In the genomic region with DNA sequence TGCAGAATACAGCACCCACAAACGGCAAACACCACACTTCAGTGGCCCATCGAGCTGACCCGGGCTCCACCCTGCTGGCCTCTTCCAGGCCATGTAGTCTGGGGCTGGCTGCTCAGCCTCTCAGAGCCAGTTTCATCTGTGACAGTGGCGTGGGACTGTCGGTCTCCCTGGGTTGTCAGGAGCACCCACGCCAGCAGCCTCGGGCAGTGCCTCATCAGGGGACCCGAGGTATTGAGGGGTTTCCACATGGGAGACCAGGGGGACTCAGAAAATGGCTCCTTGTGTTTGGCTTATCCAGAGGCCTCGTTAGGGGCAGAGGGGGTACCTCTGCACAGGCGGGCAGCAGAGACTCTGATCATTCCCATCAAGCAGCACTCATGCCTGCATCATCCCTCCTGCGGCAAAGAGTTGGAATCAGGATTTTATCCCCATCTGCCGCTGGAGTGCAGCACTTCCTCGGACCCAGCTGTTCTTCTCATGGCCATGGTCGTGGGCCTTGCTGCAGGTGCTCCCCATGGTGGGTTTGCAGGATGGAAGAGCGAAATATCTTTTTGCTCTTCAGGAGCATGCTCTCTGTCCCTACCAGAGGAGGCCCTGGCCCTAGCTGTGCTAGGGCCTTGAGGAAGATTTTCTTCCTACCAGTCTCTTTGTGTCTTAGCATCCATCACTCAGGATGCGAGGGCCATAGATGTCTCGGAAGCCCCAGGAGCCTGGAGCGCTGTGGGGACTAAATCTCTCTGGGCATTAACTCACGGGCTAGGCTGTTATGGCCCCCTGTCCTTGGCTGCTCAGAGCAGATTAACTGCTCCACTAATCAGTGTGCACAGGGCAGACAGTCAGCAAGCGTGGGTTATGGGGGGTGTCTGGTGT, we compare ENCODE assay signal across 20 cellular contexts.
DNase-seq lines count a peak whose midpoint lies in the region; ATAC-seq, FAIRE-seq and TF ChIP-seq lines count a peak whose summit lies in the region.
"Had no signal": no experiment of that assay in that cellular context is flagged by ENCODE, and none has a peak within 500 bp of the region (broad histone marks: within the 10 kb centered on the region; RNA-seq: fewer than 3 reads in every experiment).

No MANE protein-coding gene starts in this region.

- H3K9ac ChIP-seq in SK-N-SH (no peak overlapping the region), GM12878 (ENCODE audit: control insufficient read depth, insufficient read depth, low read length) (no peak overlapping the region)
- H3K9ac ChIP-seq: KMS-11 had no signal

- TF ChIP-seq RAD21 in SK-N-SH (IDR thresholded peaks at IDR 0.05; ENCODE audit: low read length) (no peak), GM12878 (IDR thresholded peaks at IDR 0.05; ENCODE audit: insufficient read depth, low read depth, low read length) (no peak)

- no peaks in the 10 kb centered on the region for H3F3A ChIP-seq in SK-N-SH (replicated peaks; ENCODE audit: insufficient read depth)

- TF ChIP-seq CTCF in SK-N-SH (IDR thresholded peaks at IDR 0.05) (no peak), GM12878 (IDR thresholded peaks at IDR 0.05 in 2 of 3, conservative IDR thresholded peaks at IDR 0.05 in 1 of 3; ENCODE audit: control insufficient read depth in 2 of 3, extremely low read depth in 1 of 3, insufficient read depth in 1 of 3, low read depth in 3 of 3, low read length in 3 of 3) (no peak), psoas muscle (IDR thresholded peaks at IDR 0.05) (no peak), hepatocyte (IDR thresholded peaks at IDR 0.05; ENCODE audit: poor library complexity) (no peak)

- intact Hi-C loops in GM12878 (cut with micrococcal nuclease; ENCODE audit: unreplicated experiment) (no loop called here), psoas muscle (cut with DNase I) (no loop called here)

- H3K4me3 ChIP-seq in SK-N-SH (ENCODE audit: low read depth in 2 of 2, low read length in 1 of 2) (no peak overlapping the region), H7 (ENCODE audit: insufficient read depth, low read depth, low read length) (no peak overlapping the region), GM12878 (no peak overlapping the region), psoas muscle (no peak overlapping the region), hepatocyte (no peak overlapping the region)
- H3K4me3 ChIP-seq: MG63, Peyer's patch had no signal

- 85% methylated on average over 15 of the region's 20 CpGs for WGBS in SK-N-SH (ENCODE audit: low lambda C conversion rate)
- WGBS in GM12878 (ENCODE audit: insufficient coverage, insufficient replicate concordance, low lambda C conversion rate, missing lambda C conversion rate): 63% methylated on average over 20 of the region's 20 CpGs
- WGBS in psoas muscle, 3 donors: 73 to 77% (median 76%) methylated on average over 20 of the region's 20 CpGs
- 89% methylated on average over 20 of the region's 20 CpGs for WGBS in hepatocyte (ENCODE audit: low lambda C conversion rate, missing lambda C conversion rate)

- no peak for TF ChIP-seq EP300 in SK-N-SH (IDR thresholded peaks at IDR 0.05; ENCODE audit: borderline replicate concordance in 1 of 2, low read depth in 1 of 2, low read length in 1 of 2)
- TF ChIP-seq EP300 in GM12878 (IDR thresholded peaks at IDR 0.05; ENCODE audit: borderline replicate concordance in 1 of 2, control insufficient read depth in 1 of 2, low read depth in 2 of 2, low read length in 2 of 2): no peak

- H3K27ac ChIP-seq in SK-N-SH (ENCODE audit: low read depth in 2 of 2, low read length in 1 of 2): no peak overlapping the region
- no peak overlapping the region for H3K27ac ChIP-seq in GM12878 (ENCODE audit: control insufficient read depth, insufficient read depth)
- no peak overlapping the region for H3K27ac ChIP-seq in psoas muscle
- H3K27ac ChIP-seq in hepatocyte: no peak overlapping the region
- H3K27ac ChIP-seq: KMS-11, Peyer's patch had no signal

- H3K9me3 ChIP-seq in SK-N-SH (no peaks in the 10 kb centered on the region), GM12878 (replicated peaks; ENCODE audit: control insufficient read depth, insufficient read depth, low read length) (no peaks in the 10 kb centered on the region), psoas muscle (no peaks in the 10 kb centered on the region), hepatocyte (ENCODE audit: low read depth) (no peaks in the 10 kb centered on the region)
- H3K9me3 ChIP-seq: MG63, Peyer's patch had no signal

- RAD21 ChIA-PET in GM12878 (lab: Charles Lee; ENCODE audit: unreplicated experiment): no interaction called here

- H3K79me2 ChIP-seq in SK-N-SH (ENCODE audit: insufficient read depth) (no peaks in the 10 kb centered on the region), GM12878 (ENCODE audit: control insufficient read depth, insufficient read depth, low read length) (no peaks in the 10 kb centered on the region), hepatocyte (no peaks in the 10 kb centered on the region)

- H3K27me3 ChIP-seq in SK-N-SH (ENCODE audit: insufficient read depth): peaks cover 9% of the 10 kb centered on the region; the same call in 1 of the 2 replicates
- H3K27me3 ChIP-seq in H7 (ENCODE audit: control insufficient read depth, insufficient read depth, low read length): no peaks in the 10 kb centered on the region
- no peaks in the 10 kb centered on the region for H3K27me3 ChIP-seq in GM12878 (replicated peaks in 1 of 2; ENCODE audit: control insufficient read depth in 2 of 2, insufficient read depth in 2 of 2, low read length in 1 of 2)
- H3K27me3 ChIP-seq in psoas muscle (ENCODE audit: insufficient read depth in 3 of 3, low read length in 2 of 3): no peaks in the 10 kb centered on the region
- H3K27me3 ChIP-seq in hepatocyte: no peaks in the 10 kb centered on the region
- H3K27me3 ChIP-seq: MG63, Peyer's patch had no signal

- BruUV-seq in GM12878 (replicated peaks; lab: Mats Ljungman, UMichigan): no TSS peak

- SMC1A ChIA-PET in GM12878 (lab: Charles Lee; ENCODE audit: uncharacterized antibody, unreplicated experiment): no interaction called here

- CTCF ChIA-PET in SK-N-SH (lab: Yijun Ruan, JAX): no interaction called here
- CTCF ChIA-PET in GM12878 (lab: Yijun Ruan, JAX): no interaction called here

- no peak overlapping the region for H3K4me2 ChIP-seq in SK-N-SH
- H3K4me2 ChIP-seq in GM12878 (ENCODE audit: control insufficient read depth, insufficient read depth): no peak overlapping the region
- no peak overlapping the region for H3K4me2 ChIP-seq in hepatocyte
- H3K4me2 ChIP-seq: KMS-11 had no signal

- H4K20me1 ChIP-seq in SK-N-SH (ENCODE audit: insufficient read depth): no peaks in the 10 kb centered on the region
- H4K20me1 ChIP-seq in GM12878 (ENCODE audit: control insufficient read depth, insufficient read depth): no peaks in the 10 kb centered on the region
- no peaks in the 10 kb centered on the region for H4K20me1 ChIP-seq in hepatocyte (ENCODE audit: insufficient read depth, poor library complexity, severe bottlenecking)

- H3K4me1 ChIP-seq in SK-N-SH (ENCODE audit: control insufficient read depth in 1 of 2, insufficient read depth in 2 of 2, low read depth in 1 of 2, low read length in 1 of 2) (peaks cover 0 to 9% of the 10 kb centered on the region in 2 experiments; a peak in 2 of 4 replicates), GM12878 (ENCODE audit: control insufficient read depth, insufficient read depth, low read length) (no peaks in the 10 kb centered on the region), psoas muscle (no peaks in the 10 kb centered on the region), hepatocyte (ENCODE audit: insufficient read depth) (no peaks in the 10 kb centered on the region)
- H3K4me1 ChIP-seq: Peyer's patch had no signal

- DNase-seq in SK-N-SH (peak; percentile 10), H7 (peak; percentile 16), GM12878 (ENCODE audit: low read depth, low spot score) (no peak), psoas muscle (no peak), NCI-H748 (lab: John Stamatoyannopoulos, UW; ENCODE audit: unreplicated experiment) (no peak), hepatocyte (ENCODE audit: low spot score) (no peak)
- DNase-seq: 8988T, C1 segment of cervical spinal cord, COR-L47, MG63, NCI-H1092 treated with DMSO at 0.1 percent for 48 hours, NCI-H1694, NCI-H345, NCI-H69, Peyer's patch, SHP77 treated with DMSO at 0.1 percent for 48 hours had no signal

- no peak for FAIRE-seq in GM12878 (lab: Jason Lieb, UNC)
- FAIRE-seq: GM19239 had no signal

- H3K36me3 ChIP-seq in SK-N-SH (replicated peaks in 1 of 2; ENCODE audit: control insufficient read depth in 1 of 2, insufficient read depth in 2 of 2, low read length in 1 of 2) (peaks cover 0 to 2% of the 10 kb centered on the region in 2 experiments), H7 (replicated peaks; ENCODE audit: control insufficient read depth, insufficient read depth, low read length) (no peaks in the 10 kb centered on the region), GM12878 (ENCODE audit: control insufficient read depth in 2 of 2, insufficient read depth in 2 of 2, low read length in 1 of 2) (no peaks in the 10 kb centered on the region), psoas muscle (ENCODE audit: insufficient read depth in 1 of 2, low read depth in 1 of 2) (no peaks in the 10 kb centered on the region), hepatocyte (replicated peaks; ENCODE audit: insufficient read depth, low read depth) (no peaks in the 10 kb centered on the region)
- H3K36me3 ChIP-seq: MG63, Peyer's patch had no signal

- in situ Hi-C loops in GM12878 (cut with MboI): no loop called here

- no peak for ATAC-seq in SK-N-SH treated with all-trans-retinoic acid at 6 μM for 48 hours
- ATAC-seq in GM12878: no peak
- peak in 3 of 4 donors; percentile 11 to 26 (median 11) for ATAC-seq in psoas muscle
- no peak for ATAC-seq in HG02970 (IDR thresholded peaks at IDR 0.05; ENCODE audit: low FRiP score, unreplicated experiment)

- POLR2A ChIA-PET in SK-N-SH (lab: Yijun Ruan, JAX) (no interaction called here), GM12878 (lab: Charles Lee) (no interaction called here)

- H2AFZ ChIP-seq in SK-N-SH (ENCODE audit: low read depth): no peak overlapping the region
- no peak overlapping the region for H2AFZ ChIP-seq in GM12878 (ENCODE audit: control insufficient read depth, low read depth, low read length)
- H2AFZ ChIP-seq in hepatocyte: no peak overlapping the region

- TF ChIP-seq POLR2A in GM12878 (IDR thresholded peaks at IDR 0.05; ENCODE audit: low read depth, low read length): no peak

- H3K9me2 ChIP-seq in SK-N-SH (no peaks in the 10 kb centered on the region), hepatocyte (replicated peaks; ENCODE audit: insufficient read depth) (no peaks in the 10 kb centered on the region)

TF ChIP-seq in SK-N-SH treated with all-trans-retinoic acid at 6 μM for 48 hours, 23 proteins besides CTCF, POLR2A, EP300 and RAD21 (continues in another document):
- TF ChIP-seq ZNF8 (CRISPR knock-in tag; IDR thresholded peaks at IDR 0.05) (no peak), GLIS3 (CRISPR knock-in tag; IDR thresholded peaks at IDR 0.05) (no peak), ARNTL (CRISPR knock-in tag; IDR thresholded peaks at IDR 0.05; ENCODE audit: borderline replicate concordance, low read depth) (no peak), ZNF70 (CRISPR knock-in tag; IDR thresholded peaks at IDR 0.05) (no peak)

TF ChIP-seq in GM12878, 131 proteins besides CTCF, POLR2A, EP300 and RAD21 (continues in another document):
- TF ChIP-seq POLR2AphosphoS5 (IDR thresholded peaks at IDR 0.05; ENCODE audit: low read length) (0 out of 2 replicates have a peak, but pooled peaks have one; percentile 6), YY1 (IDR thresholded peaks at IDR 0.05; ENCODE audit: low read depth, low read length) (no peak)

Comparison
In these comparisons a context has a peak if more than half of its experiments do, and no peak if none do; other contexts are left out.
1. DNase-seq: peak in SK-N-SH (single experiment) and H7 (single experiment); none in GM12878 (single experiment), psoas muscle (0 of 2), NCI-H748 (single experiment) and hepatocyte (single experiment).
2. ATAC-seq: peak in psoas muscle (3 of 4); none in SK-N-SH treated with all-trans-retinoic acid at 6 μM for 48 hours (single experiment), GM12878 (single experiment) and HG02970 (single experiment).